ENCODE assay signal across 8 cellular contexts in the genomic region with DNA sequence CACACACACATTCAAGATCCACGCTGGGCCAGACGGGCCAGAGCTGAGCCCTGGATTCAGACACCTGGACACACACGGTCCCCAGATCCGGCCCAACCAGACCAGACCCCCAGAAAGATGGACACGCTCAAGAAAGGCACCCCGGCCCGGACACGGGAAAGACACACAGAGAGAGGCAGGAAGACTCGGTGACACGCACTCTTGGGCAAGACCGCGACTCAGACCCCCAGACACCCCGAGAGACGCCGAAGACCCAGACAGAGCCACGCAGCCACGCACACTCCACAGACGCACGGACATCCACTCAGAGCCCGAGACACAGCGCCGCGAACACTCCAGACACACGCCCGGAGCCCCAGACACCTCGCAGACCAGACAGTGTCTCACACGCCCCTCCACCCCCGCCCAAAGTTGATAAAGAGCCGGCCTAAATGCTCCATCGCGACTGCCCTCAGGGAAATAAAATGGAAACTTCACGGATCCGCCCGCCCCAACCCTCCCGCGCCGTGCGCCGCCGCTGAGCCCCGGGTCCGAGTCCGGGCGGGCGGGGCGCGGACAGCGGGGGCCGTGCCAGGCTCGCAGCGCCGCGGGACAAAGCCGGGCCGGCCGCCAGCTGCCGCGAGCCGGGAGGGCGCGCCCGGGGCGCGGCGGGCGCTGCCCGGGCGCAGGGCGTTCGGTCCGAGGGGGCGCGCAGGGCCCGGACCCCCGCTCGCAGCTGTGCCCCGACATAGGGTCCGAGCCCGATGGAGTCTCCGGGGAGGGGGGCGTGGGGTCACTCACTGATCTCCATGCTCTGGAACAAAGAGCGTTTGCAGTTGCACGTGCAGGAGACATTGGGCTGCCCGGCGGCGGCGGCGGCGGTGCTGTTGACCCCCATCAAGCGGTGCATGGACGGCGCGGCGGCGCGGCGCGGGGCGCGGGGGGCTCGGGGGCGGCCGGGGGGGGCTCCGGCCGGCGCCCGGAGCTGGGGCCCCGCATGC. TPM values are rescaled to one million over a fixed set of nuclear protein-coding genes. Genes with fewer than 3 reads are reported as not detected.
DNase-seq lines count a peak whose midpoint lies in the region; ATAC-seq and TF ChIP-seq lines count a peak whose summit lies in the region.

No MANE protein-coding gene starts in this region.

- no peak for TF ChIP-seq EP300 in transverse colon (IDR thresholded peaks at IDR 0.05; ENCODE audit: low read depth)

- H3K9me3 ChIP-seq in mucosa of rectum (ENCODE audit: control insufficient read depth in 2 of 2, low read length in 2 of 2) = no peaks in the 10 kb centered on the region
- H3K9me3 ChIP-seq in transverse colon = no peaks in the 10 kb centered on the region

- DNase-seq in DMS 273 (lab: John Stamatoyannopoulos, UW; ENCODE audit: unreplicated experiment) (peak; percentile 57), DMS 273 treated with DMSO at 0.1 percent for 48 hours (lab: John Stamatoyannopoulos, UW) (no peak), dedifferentiated amniotic fluid mesenchymal stem cell (ENCODE audit: extremely low spot score) (peak; percentile 15), transverse colon (no peak), GOT3 (lab: John Stamatoyannopoulos, UW) (no peak)

- TF ChIP-seq CTCF in VCaP (conservative IDR thresholded peaks at IDR 0.05) (no peak), transverse colon (IDR thresholded peaks at IDR 0.05) (no peak)

- H3K36me3 ChIP-seq in mucosa of rectum (ENCODE audit: control insufficient read depth in 2 of 2, insufficient read depth in 2 of 2, low read length in 2 of 2) = no peaks in the 10 kb centered on the region
- H3K36me3 ChIP-seq in transverse colon = no peaks in the 10 kb centered on the region

- H3K27ac ChIP-seq in VCaP = peak overlapping the region; percentile 99
- peak overlapping the region; percentile 35 to 58 for H3K27ac ChIP-seq in mucosa of rectum (ENCODE audit: low read depth in 2 of 2, low read length in 2 of 2)
- peak overlapping the region; percentile 65 to 89 (median 80) for H3K27ac ChIP-seq in transverse colon

- peaks cover 11 to 24% of the 10 kb centered on the region in 2 donors for H3K4me1 ChIP-seq in mucosa of rectum (ENCODE audit: control insufficient read depth in 2 of 2, insufficient read depth in 2 of 2, low read length in 2 of 2)
- H3K4me1 ChIP-seq in transverse colon = peaks cover 6 to 28% (median 17%) of the 10 kb centered on the region in 4 donors

- no peaks in the 10 kb centered on the region for H3K27me3 ChIP-seq in mucosa of rectum (ENCODE audit: control insufficient read depth in 2 of 2, insufficient read depth in 2 of 2, low read length in 2 of 2)
- H3K27me3 ChIP-seq in transverse colon = no peaks in the 10 kb centered on the region

- no peak for ATAC-seq in HG03108 (IDR thresholded peaks at IDR 0.05; ENCODE audit: unreplicated experiment)

- in situ Hi-C loops in transverse colon (cut with MboI; ENCODE audit: low pct_ligation_motif_present in 1 of 4, low pct_unique_long_range_greater_than_20kb in 1 of 4, low sequenced_read_pairs in 3 of 4) = no loop called here

- H3K9ac ChIP-seq in mucosa of rectum (ENCODE audit: low read depth in 1 of 2, low read length in 2 of 2) = peak overlapping the region; percentile 70 to 85

- no peak for TF ChIP-seq POLR2A in transverse colon (IDR thresholded peaks at IDR 0.05)

- intact Hi-C loops in transverse colon (cut with DNase I; ENCODE audit: low total_unique reads) = no loop called here

- H3K4me3 ChIP-seq in mucosa of rectum (ENCODE audit: low read length in 2 of 2) (peak overlapping the region; percentile 76), transverse colon (peak overlapping the region; percentile 56 to 82 (median 72))

- 10 to 37% methylated on average over 7 to 39 of the region's 108 CpGs for WGBS in transverse colon (ENCODE audit: low coverage in 1 of 2), 2 donors

RNA-seq across cellular contexts. Expression of a gene that starts 0.8 kb away (rescaled TPM):
- 10 to 100 TPM in 2 of 4 donors, 1 to 10 TPM in 2; 6.4 to 10.8 (median 8.4) TPM for total RNA-seq in transverse colon

Comparison
In these comparisons a context has a peak if more than half of its experiments do, and no peak if none do; other contexts are left out.
1. DNase-seq: peak in DMS 273 (single experiment) and dedifferentiated amniotic fluid mesenchymal stem cell (single experiment); none in DMS 273 treated with DMSO at 0.1 percent for 48 hours (single experiment), transverse colon (single experiment) and GOT3 (single experiment).
2. H3K27ac ChIP-seq: peak in every context shown above with its lines; median percentile 99 in VCaP; 80 in transverse colon; 46 in mucosa of rectum.